8 cellular contexts compared by ENCODE assay signal in the genomic region with DNA sequence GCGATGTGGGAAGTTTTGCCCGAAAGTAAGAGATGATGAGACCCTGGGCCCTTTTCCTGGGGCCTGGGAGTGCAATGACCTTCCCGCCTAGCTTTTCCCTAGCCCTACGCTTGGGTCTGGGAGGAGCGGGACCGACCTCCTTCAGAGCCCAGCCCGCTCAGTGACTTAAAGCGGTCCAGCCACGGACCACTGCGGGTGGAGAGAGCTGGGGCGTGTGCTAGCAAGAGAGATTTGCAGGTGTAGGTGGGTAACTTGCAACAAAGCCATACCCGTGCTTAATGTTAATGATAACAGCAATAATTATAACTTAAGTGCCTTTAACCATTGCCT. TPM values are rescaled to one million over a fixed set of nuclear protein-coding genes. Genes with fewer than 3 reads are reported as not detected.
DNase-seq lines count a peak whose midpoint lies in the region; ATAC-seq and TF ChIP-seq lines count a peak whose summit lies in the region.

No MANE protein-coding gene starts in this region.

- H3K4ac ChIP-seq in trophoblast cell (ENCODE audit: low read depth, low read length): no peak overlapping the region

- H3K36me3 ChIP-seq in PC-3 (ENCODE audit: low read depth, low read length): no peaks in the 10 kb centered on the region
- H3K36me3 ChIP-seq in fibroblast of lung (ENCODE audit: control insufficient read depth, insufficient read depth, low read length): peaks cover 2% of the 10 kb centered on the region
- H3K36me3 ChIP-seq in trophoblast cell (ENCODE audit: control insufficient read depth in 1 of 2, insufficient read depth in 2 of 2, low read length in 2 of 2): no peaks in the 10 kb centered on the region

- H3K27me3 ChIP-seq in PC-3 (ENCODE audit: low read length) (no peaks in the 10 kb centered on the region), fibroblast of lung (ENCODE audit: control insufficient read depth, insufficient read depth, low read length) (no peaks in the 10 kb centered on the region), trophoblast cell (ENCODE audit: insufficient read depth, low read length) (no peaks in the 10 kb centered on the region)

- no peaks in the 10 kb centered on the region for H3F3A ChIP-seq in PC-3 (ENCODE audit: low read length, unreplicated experiment)

- no TSS peak for BruUV-seq in PC-3 (replicated peaks; lab: Mats Ljungman, UMichigan)

- no CpG with 5 or more reads among the region's 12 CpGs for WGBS in trophoblast cell (ENCODE audit: extremely low coverage, insufficient coverage, insufficient read length)

- no peak overlapping the region for H3K18ac ChIP-seq in trophoblast cell (ENCODE audit: low read length)

- H2AK5ac ChIP-seq in trophoblast cell (ENCODE audit: low read length): no peak overlapping the region

- POLR2A ChIA-PET in PC-3 (lab: Charles Lee; ENCODE audit: unreplicated experiment): interaction anchor here (0.6 to 0.9 kb wide), 2 partner anchors 106 to 422 kb away, joined by 3 read pairs; no protein-coding TSS in a partner anchor

- no peak overlapping the region for H2BK5ac ChIP-seq in trophoblast cell (ENCODE audit: low read depth, low read length, poor library complexity)

- CTCF ChIA-PET in PC-3 (lab: Charles Lee): interaction anchor here (0.6 to 1.3 kb wide), 4 partner anchors 106 to 427 kb away, joined by 3 to 10 read pairs (median 4); no protein-coding TSS in a partner anchor

- H3K4me2 ChIP-seq in PC-3 (ENCODE audit: low read length): peak overlapping the region; percentile 91
- H3K4me2 ChIP-seq in fibroblast of lung (ENCODE audit: extremely low read depth, insufficient read depth, low read length): peak overlapping the region; percentile 85
- H3K4me2 ChIP-seq in trophoblast cell (ENCODE audit: low read length): peak overlapping the region; percentile 89

- no peak overlapping the region for H3K23ac ChIP-seq in trophoblast cell (ENCODE audit: low read length)

- peaks cover 4% of the 10 kb centered on the region for H3K79me1 ChIP-seq in trophoblast cell (ENCODE audit: low read length)

- peaks cover 24% of the 10 kb centered on the region for H3K4me1 ChIP-seq in PC-3 (ENCODE audit: insufficient read depth, low read length)
- H3K4me1 ChIP-seq in fibroblast of lung (ENCODE audit: control insufficient read depth, extremely low read depth, insufficient read depth, low read length): peaks cover 9% of the 10 kb centered on the region
- H3K4me1 ChIP-seq in trophoblast cell (ENCODE audit: control insufficient read depth in 1 of 2, insufficient read depth in 2 of 2, low read length in 2 of 2): peaks cover 3 to 5% of the 10 kb centered on the region in 2 experiments

- peaks cover 24% of the 10 kb centered on the region for H3K79me2 ChIP-seq in PC-3 (ENCODE audit: low read length)
- peaks cover 45% of the 10 kb centered on the region for H3K79me2 ChIP-seq in fibroblast of lung (ENCODE audit: control insufficient read depth, insufficient read depth, low read length)
- no peaks in the 10 kb centered on the region for H3K79me2 ChIP-seq in trophoblast cell (ENCODE audit: control insufficient read depth, insufficient read depth, low read length, poor library complexity)

- no peak overlapping the region for H4K91ac ChIP-seq in trophoblast cell (ENCODE audit: low read depth, low read length)

- H3K9me2 ChIP-seq in PC-3 (replicated peaks; ENCODE audit: low read length): no peaks in the 10 kb centered on the region

- H3K27ac ChIP-seq in PC-3 (ENCODE audit: low read length) (no peak overlapping the region), fibroblast of lung (ENCODE audit: insufficient read depth, low read length) (peak overlapping the region; percentile 54), trophoblast cell (ENCODE audit: low read depth, low read length) (no peak overlapping the region)

- H3K4me3 ChIP-seq in HFF-Myc (replicated peaks; ENCODE audit: low read depth, low read length) (peak overlapping the region; percentile 85), PC-3 (ENCODE audit: low read length) (peak overlapping the region; percentile 98), fibroblast of lung (replicated peaks in 1 of 4; ENCODE audit: control extremely low read depth in 1 of 4, insufficient read depth in 1 of 4, low read depth in 3 of 4, low read length in 4 of 4) (peak overlapping the region; percentile 64 to 97 (median 85)), trophoblast cell (ENCODE audit: low read depth, low read length) (peak overlapping the region; percentile 73)

- no peak for TF ChIP-seq CTCF in HFF-Myc (IDR thresholded peaks at IDR 0.05; ENCODE audit: low read depth, low read length, missing control alignments)
- TF ChIP-seq CTCF in PC-3 (conservative IDR thresholded peaks at IDR 0.05; ENCODE audit: low read depth, low read length): no peak
- no peak for TF ChIP-seq CTCF in fibroblast of lung (conservative IDR thresholded peaks at IDR 0.05 in 1 of 2, IDR thresholded peaks at IDR 0.05 in 1 of 2; ENCODE audit: low read depth in 1 of 2, low read length in 2 of 2)

- H2BK12ac ChIP-seq in trophoblast cell (ENCODE audit: low read length): peak overlapping the region; percentile 88

- intact Hi-C loops in PC-3 (cut with micrococcal nuclease): loop anchor here (1.0 to 2.0 kb wide), 5 partner anchors 54 to 422 kb away; no protein-coding TSS in a partner anchor

- H2AFZ ChIP-seq in PC-3 (ENCODE audit: low read length) (peak overlapping the region; percentile 92), fibroblast of lung (ENCODE audit: low read length) (peak overlapping the region; percentile 18), trophoblast cell (ENCODE audit: insufficient read depth, low read length, poor library complexity) (peak overlapping the region; percentile 98)

- DNase-seq in HFF-Myc (ENCODE audit: extremely low read depth, low read depth): no peak
- DNase-seq in PC-3: no peak
- no peak for DNase-seq in fibroblast of lung (ENCODE audit: low read depth in 2 of 2)
- no peak for DNase-seq in trophoblast cell
- no peak for DNase-seq in A172 (ENCODE audit: low spot score)
- DNase-seq in activated CD8-positive, alpha-beta memory T cell treated with anti-CD3 and anti-CD28 coated beads for 24 hours: no peak
- DNase-seq in cortex of kidney (lab: John Stamatoyannopoulos, UW): no peak

- peak overlapping the region; percentile 45 for H3K9ac ChIP-seq in PC-3 (ENCODE audit: low read length)
- H3K9ac ChIP-seq in fibroblast of lung (ENCODE audit: insufficient read depth, low read length): peak overlapping the region; percentile 83
- H3K9ac ChIP-seq in trophoblast cell (ENCODE audit: low read length): no peak overlapping the region

- peak overlapping the region; percentile 85 for H4K8ac ChIP-seq in trophoblast cell (ENCODE audit: low read depth, low read length)

- H2BK120ac ChIP-seq in trophoblast cell (ENCODE audit: insufficient read depth, low read length, poor library complexity): no peak overlapping the region

- ATAC-seq in GM18517 (IDR thresholded peaks at IDR 0.05; ENCODE audit: unreplicated experiment): peak; percentile 37
- peak; percentile 29 for ATAC-seq in PC-3

- H3K14ac ChIP-seq in trophoblast cell (ENCODE audit: low read length): peak overlapping the region; percentile 53

- no peak overlapping the region for H4K12ac ChIP-seq in trophoblast cell (ENCODE audit: low read depth, low read length)

- H3K9me3 ChIP-seq in PC-3 (ENCODE audit: low read length): no peaks in the 10 kb centered on the region
- no peaks in the 10 kb centered on the region for H3K9me3 ChIP-seq in fibroblast of lung (ENCODE audit: control insufficient read depth, insufficient read depth, low read depth, low read length)
- no peaks in the 10 kb centered on the region for H3K9me3 ChIP-seq in trophoblast cell (ENCODE audit: insufficient read depth, low read depth, low read length)

- H4K20me1 ChIP-seq in PC-3 (ENCODE audit: low read length) (no peaks in the 10 kb centered on the region), fibroblast of lung (ENCODE audit: control insufficient read depth, extremely low read depth, insufficient read depth, low read length) (peaks cover 2% of the 10 kb centered on the region)

RNA-seq across cellular contexts. Expression of a gene that starts 0.5 kb away (rescaled TPM):
- 8.1 and 11.5 TPM in 2 replicates for total RNA-seq in PC-3 (2014; rRNA removed)
- total RNA-seq in fibroblast of lung: 383 and 832 TPM in 2 replicates
- polyA plus RNA-seq in fibroblast of lung: 197 and 253 TPM in 2 replicates
- polyA plus RNA-seq in fibroblast of lung (2012): 137 and 178 TPM in 2 replicates
- polyA minus RNA-seq in fibroblast of lung (ENCODE audit: low replicate concordance): 227 and 333 TPM in 2 replicates
- 4.6 and 5.4 TPM in 2 replicates for polyA plus RNA-seq in trophoblast cell (2013)
- 7.0 and 9.9 TPM in 2 replicates for total RNA-seq in A172 (2014; rRNA removed; shearing (Covaris generic))

Comparison
In these comparisons a context has a peak if more than half of its experiments do, and no peak if none do; other contexts are left out.
1. H2AFZ ChIP-seq: peak in every context shown above with its lines; median percentile 98 in trophoblast cell; 92 in PC-3; 18 in fibroblast of lung.
2. RNA of a gene that starts 0.5 kb away (total RNA-seq): 383 to 832 TPM in fibroblast of lung; 8.1 to 11.5 TPM in PC-3 and 7.0 to 9.9 TPM in A172; every median in the first group is over 10 times any median in the second.
3. Peak in every context shown above with its lines, with median percentiles within 50 percentile points of each other: H3K4me3 ChIP-seq and H3K4me2 ChIP-seq.